23 cellular contexts compared by ENCODE assay signal in genomic region chr19:54433697-54434096, GRCh38. TPM values are rescaled to one million over a fixed set of nuclear protein-coding genes. Genes with fewer than 3 reads are reported as not detected.
"Had no signal": no experiment of that assay in that cellular context is flagged by ENCODE, and none has a peak within 500 bp of the region (broad histone marks: within the 10 kb centered on the region; RNA-seq: fewer than 3 reads in every experiment).

No MANE protein-coding gene starts in this region.

- H3K9me3 ChIP-seq: breast epithelium, gastrocnemius medialis, left ventricle myocardium inferior, neutrophil, sigmoid colon, tibial artery, uterus had no signal

- H3K9me3 Mint-ChIP-seq: stimulated activated naive B cell treated with anti-CD40 and anti-IgM and Interleukin-4, amounts not matched to agents 10 μg/mL and 1 μg/mL and 100 μg/mL, for 72 hours had no signal

- H3K36me3 ChIP-seq: breast epithelium, gastrocnemius medialis, left ventricle myocardium inferior, sigmoid colon, tibial artery, uterus had no signal

- H3K27ac ChIP-seq: breast epithelium, gastrocnemius medialis, left ventricle myocardium inferior, neutrophil, sigmoid colon, tibial artery, uterus had no signal

- DNase-seq: activated CD4-positive, CD25-positive, alpha-beta regulatory T cell treated with anti-CD3 and anti-CD28 coated beads, Interleukin-2, amount 50 U/mL, for 72 hours; activated CD8-positive, alpha-beta memory T cell treated with anti-CD3 and anti-CD28 coated beads for 24 hours; activated CD8-positive, alpha-beta memory T cell treated with anti-CD3 and anti-CD28 coated beads, Interleukin-2, amount 50 U/mL, for 48 hours; activated effector memory CD4-positive, alpha-beta T cell treated with Interleukin-2 at 50 U/mL for 16 hours; activated T-cell treated with anti-CD3 and anti-CD28 coated beads, Interleukin-2, amount 50 U/mL, for 48 hours; aorta; cerebellar nuclear complex; effector CD8-positive, alpha-beta T cell; gastrocnemius medialis; left ventricle myocardium inferior; mammary epithelial cell; stimulated activated CD4-positive, alpha-beta T cell treated with anti-CD3 and anti-CD28 coated beads, Interleukin-4, amount 100 ng/mL, for 4 hours; stimulated activated naive B cell treated with anti-CD40 and anti-IgM and Interleukin-4, amounts not matched to agents 10 μg/mL and 1 μg/mL and 100 μg/mL, for 72 hours; SW 1271; T-helper 2 cell; tibial artery; uterus had no signal

- H3K4me3 ChIP-seq: breast epithelium, gastrocnemius medialis, left ventricle myocardium inferior, sigmoid colon, tibial artery, uterus had no signal

- H3K27ac Mint-ChIP-seq: activated naive CD8-positive, alpha-beta T cell had no signal

- H3K4me3 Mint-ChIP-seq: activated naive CD8-positive, alpha-beta T cell; stimulated activated naive B cell treated with anti-CD40 and anti-IgM and Interleukin-4, amounts not matched to agents 10 μg/mL and 1 μg/mL and 100 μg/mL, for 72 hours had no signal

- H3K36me3 Mint-ChIP-seq: activated naive CD8-positive, alpha-beta T cell had no signal

RNA-seq across cellular contexts. Expression of gene TTYH1, which starts 18.4 kb away (rescaled TPM):
- total RNA-seq: kidney epithelial cell had no signal
- polyA plus RNA-seq: mammary epithelial cell had no signal

RNA-seq across cellular contexts. Expression of gene CDC42EP5, which starts 39.4 kb away (rescaled TPM):
- total RNA-seq: mononuclear cell had no signal
